ENCODE assay signal across 23 cellular contexts in genomic region chr1:87951852-87952251, GRCh38.
A peak's percentile ranks its signal among the peaks of the same experiment; 100 is the strongest.
DNase-seq lines count a peak whose midpoint lies in the region; ATAC-seq, FAIRE-seq and TF ChIP-seq lines count a peak whose summit lies in the region.
"Had no signal": no experiment of that assay in that cellular context is flagged by ENCODE, and none has a peak within 500 bp of the region (broad histone marks: within the 10 kb centered on the region; RNA-seq: fewer than 3 reads in every experiment).

No MANE protein-coding gene starts in this region.

- H3K9ac ChIP-seq in astrocyte (ENCODE audit: low read length) = no peak overlapping the region
- peak overlapping the region; percentile 28 for H3K9ac ChIP-seq in mesenchymal stem cell (ENCODE audit: low read length)

- H2BK12ac ChIP-seq in mesenchymal stem cell (ENCODE audit: low read length in 2 of 2) = no peak overlapping the region

- peaks cover 2% of the 10 kb centered on the region for H3K27me3 Mint-ChIP-seq in astrocyte (ENCODE audit: low read depth, unreplicated experiment)

- no peak overlapping the region for H3K14ac ChIP-seq in mesenchymal stem cell (ENCODE audit: low read length in 2 of 2)

- H3K4me1 ChIP-seq in HEK293 (ENCODE audit: control insufficient read depth, insufficient read depth, low read length) (no peaks in the 10 kb centered on the region), astrocyte (ENCODE audit: insufficient read depth, low read length) (peaks cover 24% of the 10 kb centered on the region), mesenchymal stem cell (ENCODE audit: control insufficient read depth, insufficient read depth, low read depth, low read length) (peaks cover 3% of the 10 kb centered on the region)
- H3K4me1 ChIP-seq: upper lobe of right lung had no signal

- H3K4ac ChIP-seq in mesenchymal stem cell (ENCODE audit: low read depth in 1 of 2, low read length in 2 of 2) = no peak overlapping the region

- no peak for FAIRE-seq in astrocyte (lab: Jason Lieb, UNC)

- peak overlapping the region; percentile 20 for H3K4me2 ChIP-seq in astrocyte (ENCODE audit: low read length)
- H3K4me2 ChIP-seq in mesenchymal stem cell (ENCODE audit: low read length, poor library complexity, severe bottlenecking) = no peak overlapping the region

- CTCF ChIA-PET in HEK293 (lab: Yijun Ruan, JAX) = no interaction called here

- H3K4me3 Mint-ChIP-seq in astrocyte (ENCODE audit: unreplicated experiment) = no peak overlapping the region
- H3K4me3 Mint-ChIP-seq: activated CD4-positive, alpha-beta T cell treated with anti-CD3 and anti-CD28 coated beads, Interleukin-2, amount 10 ng/mL, durations not matched to agents 24 days and 14 days; activated naive CD8-positive, alpha-beta T cell; central memory CD8-positive, alpha-beta T cell; naive thymus-derived CD4-positive, alpha-beta T cell; T-helper 1 cell treated with Interleukin-12 subunit alpha and Interleukin-12 subunit beta and Interleukin-4 antibody, amounts not matched to agents 30 μg/mL and 1 μg/mL, for 36 hours had no signal

- H3K27ac Mint-ChIP-seq in astrocyte (ENCODE audit: unreplicated experiment) = no peak overlapping the region
- H3K27ac Mint-ChIP-seq: activated CD4-positive, alpha-beta T cell treated with anti-CD3 and anti-CD28 coated beads, Interleukin-2, amount 10 ng/mL, durations not matched to agents 24 days and 14 days; activated naive CD8-positive, alpha-beta T cell; naive thymus-derived CD4-positive, alpha-beta T cell; T-helper 1 cell treated with Interleukin-12 subunit alpha and Interleukin-12 subunit beta and Interleukin-4 antibody, amounts not matched to agents 30 μg/mL and 1 μg/mL, for 36 hours had no signal

- WGBS in mesenchymal stem cell = 48% methylated on average over 4 of the region's 4 CpGs

- no peak overlapping the region for H2BK15ac ChIP-seq in mesenchymal stem cell (ENCODE audit: low read depth, poor library complexity, severe bottlenecking)

- H2BK120ac ChIP-seq in mesenchymal stem cell (ENCODE audit: low read depth, low read length) = no peak overlapping the region

- no peak overlapping the region for H2AK5ac ChIP-seq in mesenchymal stem cell (ENCODE audit: low read length, severe bottlenecking)

- H3K27me3 ChIP-seq in astrocyte (ENCODE audit: insufficient read depth, low read length) = no peaks in the 10 kb centered on the region
- H3K27me3 ChIP-seq in mesenchymal stem cell (ENCODE audit: control insufficient read depth in 1 of 2, insufficient read depth in 1 of 2, low read length in 2 of 2) = no peaks in the 10 kb centered on the region
- H3K27me3 ChIP-seq: heart left ventricle, upper lobe of right lung had no signal

- no peak overlapping the region for H3K18ac ChIP-seq in mesenchymal stem cell (ENCODE audit: low read depth in 1 of 2, low read length in 2 of 2)

- H4K91ac ChIP-seq in mesenchymal stem cell (ENCODE audit: low read length) = no peak overlapping the region

- TF ChIP-seq CTCF in HEK293 (tag by site-specific recombination; IDR thresholded peaks at IDR 0.05) = no peak
- no peak for TF ChIP-seq CTCF in astrocyte (IDR thresholded peaks at IDR 0.05; ENCODE audit: insufficient read depth, low read depth, low read length)

- H3K36me3 Mint-ChIP-seq in astrocyte (ENCODE audit: low read depth, unreplicated experiment) = no peaks in the 10 kb centered on the region
- H3K36me3 Mint-ChIP-seq: activated naive CD8-positive, alpha-beta T cell; naive thymus-derived CD4-positive, alpha-beta T cell had no signal

- H3K4me3 ChIP-seq in HEK293 (ENCODE audit: low read depth, low read length) (no peak overlapping the region), astrocyte (ENCODE audit: insufficient read depth, low read depth, low read length) (no peak overlapping the region), mesenchymal stem cell (ENCODE audit: insufficient read depth in 1 of 2, low read depth in 1 of 2, low read length in 2 of 2) (no peak overlapping the region)
- H3K4me3 ChIP-seq: heart left ventricle, upper lobe of right lung had no signal

- no peaks in the 10 kb centered on the region for H4K20me1 ChIP-seq in astrocyte (ENCODE audit: insufficient read depth, low read length)

- H3K36me3 ChIP-seq in HEK293 (ENCODE audit: control insufficient read depth in 2 of 2, insufficient read depth in 1 of 2, low read length in 2 of 2) (no peaks in the 10 kb centered on the region), astrocyte (ENCODE audit: insufficient read depth, low read length) (no peaks in the 10 kb centered on the region), mesenchymal stem cell (ENCODE audit: control insufficient read depth in 1 of 2, insufficient read depth in 2 of 2, low read depth in 1 of 2, low read length in 2 of 2) (no peaks in the 10 kb centered on the region)
- H3K36me3 ChIP-seq: heart left ventricle, upper lobe of right lung had no signal

- no peak overlapping the region for H3K27ac ChIP-seq in HEK293 (ENCODE audit: extremely low read depth, low read depth, low read length)
- no peak overlapping the region for H3K27ac ChIP-seq in astrocyte (ENCODE audit: low read depth, low read length)
- no peak overlapping the region for H3K27ac ChIP-seq in mesenchymal stem cell (ENCODE audit: low read length, poor library complexity, severe bottlenecking)
- H3K27ac ChIP-seq: epithelial cell of prostate, heart left ventricle, upper lobe of right lung had no signal

- H3K79me2 ChIP-seq in astrocyte (ENCODE audit: insufficient read depth, low read length) = no peaks in the 10 kb centered on the region

- H4K8ac ChIP-seq in mesenchymal stem cell (ENCODE audit: low read length) = no peak overlapping the region

- no peak for ATAC-seq in GM18858 (IDR thresholded peaks at IDR 0.05; ENCODE audit: unreplicated experiment)
- ATAC-seq in HG02870 (IDR thresholded peaks at IDR 0.05; ENCODE audit: unreplicated experiment) = no peak
- ATAC-seq: naive thymus-derived CD4-positive, alpha-beta T cell; upper lobe of right lung had no signal

- H3K9me3 Mint-ChIP-seq in astrocyte (ENCODE audit: unreplicated experiment) = no peaks in the 10 kb centered on the region
- H3K9me3 Mint-ChIP-seq: activated CD4-positive, alpha-beta T cell treated with anti-CD3 and anti-CD28 coated beads, Interleukin-2, amount 10 ng/mL, durations not matched to agents 24 days and 14 days; central memory CD8-positive, alpha-beta T cell; naive thymus-derived CD4-positive, alpha-beta T cell; T-helper 1 cell treated with Interleukin-12 subunit alpha and Interleukin-12 subunit beta and Interleukin-4 antibody, amounts not matched to agents 30 μg/mL and 1 μg/mL, for 36 hours had no signal

- H2BK5ac ChIP-seq in mesenchymal stem cell (ENCODE audit: low read depth, low read length, poor library complexity, severe bottlenecking) = no peak overlapping the region

- no peaks in the 10 kb centered on the region for H3K79me1 ChIP-seq in mesenchymal stem cell (replicated peaks; ENCODE audit: low read length, poor library complexity, severe bottlenecking)

- POLR2A ChIA-PET in HEK293 (lab: Yijun Ruan, JAX) = no interaction called here

- H2AFZ ChIP-seq in astrocyte (ENCODE audit: low read depth, low read length) = peak overlapping the region; percentile 36
- H2AFZ ChIP-seq in mesenchymal stem cell (ENCODE audit: low read depth, low read length) = no peak overlapping the region

- DNase-seq in A172 (ENCODE audit: low spot score) (peak; percentile 25), astrocyte (ENCODE audit: low read depth) (peak; percentile 29), mesenchymal stem cell (no peak), midbrain (lab: John Stamatoyannopoulos, UW) (no peak), MV-4-11 (lab: John Stamatoyannopoulos, UW) (no peak)
- DNase-seq: activated CD4-positive, alpha-beta T cell treated with anti-CD3 and anti-CD28 coated beads, Interleukin-2, amount 10 ng/mL, durations not matched to agents 24 days and 14 days; activated T-cell treated with anti-CD3 and anti-CD28 coated beads, Interleukin-2, amount 50 U/mL, for 1 hour; DMS153; HCEC 1CT; naive thymus-derived CD4-positive, alpha-beta T cell; NCI-H1694 treated with DMSO at 0.1 percent for 48 hours; NCI-H69; RPMI8226; stimulated activated CD4-positive, alpha-beta T cell treated with anti-CD3 and anti-CD28 coated beads, Interleukin-1b, Interleukin-23, amount 100 ng/mL, for 48 hours; upper lobe of right lung had no signal

- peaks cover 26% of the 10 kb centered on the region for H3K4me1 Mint-ChIP-seq in astrocyte (ENCODE audit: low read depth, unreplicated experiment)
- H3K4me1 Mint-ChIP-seq: activated CD4-positive, alpha-beta T cell treated with anti-CD3 and anti-CD28 coated beads, Interleukin-2, amount 10 ng/mL, durations not matched to agents 24 days and 14 days; central memory CD8-positive, alpha-beta T cell; naive thymus-derived CD4-positive, alpha-beta T cell had no signal

- H3K9me3 ChIP-seq in HEK293 (ENCODE audit: control insufficient read depth, insufficient read depth, low read depth, low read length) (no peaks in the 10 kb centered on the region), astrocyte (ENCODE audit: insufficient read depth, low read depth, low read length) (no peaks in the 10 kb centered on the region), mesenchymal stem cell (ENCODE audit: control insufficient read depth, low read length) (no peaks in the 10 kb centered on the region)
- H3K9me3 ChIP-seq: heart left ventricle, upper lobe of right lung had no signal

- no peak overlapping the region for H3K23ac ChIP-seq in mesenchymal stem cell (ENCODE audit: low read length in 2 of 2)

TF ChIP-seq in HEK293, 187 proteins besides CTCF, POLR2A, EP300 and RAD21:
- TF ChIP-seq TRIM28 (IDR thresholded peaks at IDR 0.05; ENCODE audit: borderline replicate concordance, low read length) (0 out of 2 replicates have a peak, but pooled peaks have one; percentile 25), ZNF19 (tag by site-specific recombination; IDR thresholded peaks at IDR 0.05; ENCODE audit: low read depth) (no peak)

Comparison
In these comparisons a context has a peak if more than half of its experiments do, and no peak if none do; other contexts are left out.
1. DNase-seq: peak in A172 (single experiment) and astrocyte (single experiment); none in mesenchymal stem cell (single experiment), midbrain (single experiment) and MV-4-11 (single experiment).